Comparison of ENCODE assay signal across 15 cellular contexts in the genomic region with DNA sequence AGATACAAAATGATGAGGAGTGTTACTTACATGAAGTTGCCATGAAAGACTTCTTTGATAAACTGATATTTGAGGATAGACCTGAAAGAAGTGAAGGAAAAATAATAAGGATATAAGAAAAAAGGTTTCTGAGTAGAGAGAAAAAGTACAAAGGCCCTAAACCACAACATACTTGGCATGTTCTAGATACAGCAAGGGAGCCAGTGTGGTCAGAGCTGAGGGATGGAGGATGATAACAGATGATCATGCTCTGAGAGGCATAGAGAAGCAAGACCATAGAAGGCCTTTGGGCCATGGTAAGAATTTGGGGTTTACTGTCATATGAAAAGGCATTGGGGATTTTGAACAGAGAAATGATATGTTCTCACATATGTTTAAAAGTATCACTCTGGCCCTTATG.
DNase-seq lines count a peak whose midpoint lies in the region; TF ChIP-seq lines count a peak whose summit lies in the region.
"Had no signal": no experiment of that assay in that cellular context is flagged by ENCODE, and none has a peak within 500 bp of the region (broad histone marks: within the 10 kb centered on the region; RNA-seq: fewer than 3 reads in every experiment).

No MANE protein-coding gene starts in this region.

- TF ChIP-seq CTCF in astrocyte of the cerebellum (IDR thresholded peaks at IDR 0.05; ENCODE audit: low read depth, low read length, missing control alignments) = no peak
- TF ChIP-seq CTCF in choroid plexus epithelial cell (conservative IDR thresholded peaks at IDR 0.05; ENCODE audit: low read depth, low read length) = no peak

- H3K27me3 Mint-ChIP-seq in activated naive CD8-positive, alpha-beta T cell treated with anti-CD3 and anti-CD28 coated beads for 36 hours = no peaks in the 10 kb centered on the region
- no peaks in the 10 kb centered on the region for H3K27me3 Mint-ChIP-seq in CD4-positive, alpha-beta memory T cell
- H3K27me3 Mint-ChIP-seq: CD4-positive, CD25-positive, alpha-beta regulatory T cell had no signal

- no peaks in the 10 kb centered on the region for H3K4me1 ChIP-seq in CD4-positive, alpha-beta memory T cell (ENCODE audit: insufficient read depth, low read length)
- H3K4me1 ChIP-seq: Caco-2 had no signal

- no peaks in the 10 kb centered on the region for H3K36me3 Mint-ChIP-seq in activated naive CD8-positive, alpha-beta T cell treated with anti-CD3 and anti-CD28 coated beads for 36 hours
- H3K36me3 Mint-ChIP-seq in CD4-positive, alpha-beta memory T cell = no peaks in the 10 kb centered on the region
- H3K36me3 Mint-ChIP-seq: CD4-positive, CD25-positive, alpha-beta regulatory T cell had no signal

- H3K4me3 ChIP-seq in astrocyte of the cerebellum (ENCODE audit: low read depth, low read length) (no peak overlapping the region), choroid plexus epithelial cell (ENCODE audit: low read depth, low read length) (no peak overlapping the region)
- H3K4me3 ChIP-seq in CD4-positive, alpha-beta memory T cell (ENCODE audit: low read length in 2 of 2) = no peak overlapping the region
- H3K4me3 ChIP-seq: GM23338 had no signal

- H3K9me3 ChIP-seq in CD4-positive, alpha-beta memory T cell (ENCODE audit: control insufficient read depth in 1 of 2, low read length in 2 of 2) = no peaks in the 10 kb centered on the region
- H3K9me3 ChIP-seq: BE2C, Caco-2 had no signal

- POLR2A ChIA-PET in CD4-positive, alpha-beta memory T cell (lab: Charles Lee; ENCODE audit: partially characterized antibody) = no interaction called here

- H3K27me3 ChIP-seq in CD4-positive, alpha-beta memory T cell (ENCODE audit: insufficient read depth, low read length) = no peaks in the 10 kb centered on the region
- H3K27me3 ChIP-seq: BE2C had no signal

- no peak overlapping the region for H3K27ac Mint-ChIP-seq in activated naive CD8-positive, alpha-beta T cell treated with anti-CD3 and anti-CD28 coated beads for 36 hours
- H3K27ac Mint-ChIP-seq in CD4-positive, alpha-beta memory T cell = no peak overlapping the region
- H3K27ac Mint-ChIP-seq: CD4-positive, CD25-positive, alpha-beta regulatory T cell; GM23338; HFFc6 had no signal

- CTCF ChIA-PET in CD4-positive, alpha-beta memory T cell (lab: Charles Lee; ENCODE audit: partially characterized antibody) = no interaction called here

- intact Hi-C loops in CD4-positive, alpha-beta memory T cell (cut with micrococcal nuclease) = no loop called here

- H3K4me1 Mint-ChIP-seq in activated naive CD8-positive, alpha-beta T cell treated with anti-CD3 and anti-CD28 coated beads for 36 hours = no peaks in the 10 kb centered on the region
- H3K4me1 Mint-ChIP-seq in CD4-positive, alpha-beta memory T cell = no peaks in the 10 kb centered on the region
- H3K4me1 Mint-ChIP-seq: CD4-positive, CD25-positive, alpha-beta regulatory T cell had no signal

- H3K9me3 Mint-ChIP-seq in activated naive CD8-positive, alpha-beta T cell treated with anti-CD3 and anti-CD28 coated beads for 36 hours = no peaks in the 10 kb centered on the region
- peaks cover 0 to 6% (median 0%) of the 10 kb centered on the region in 8 donors for H3K9me3 Mint-ChIP-seq in CD4-positive, alpha-beta memory T cell
- H3K9me3 Mint-ChIP-seq: GM23338, HFFc6 had no signal

- in situ Hi-C loops in astrocyte of the cerebellum (cut with HindIII; ENCODE audit: low sequenced_read_pairs) = no loop called here

- H3K27ac ChIP-seq in CD4-positive, alpha-beta memory T cell (ENCODE audit: low read depth, low read length) = no peak overlapping the region
- H3K27ac ChIP-seq: HL-60 had no signal

- H3K36me3 ChIP-seq in CD4-positive, alpha-beta memory T cell (ENCODE audit: insufficient read depth, low read length) = no peaks in the 10 kb centered on the region
- H3K36me3 ChIP-seq: BE2C had no signal

- H3K4me3 Mint-ChIP-seq in activated naive CD8-positive, alpha-beta T cell treated with anti-CD3 and anti-CD28 coated beads for 36 hours = no peak overlapping the region
- H3K4me3 Mint-ChIP-seq in CD4-positive, alpha-beta memory T cell = no peak overlapping the region
- H3K4me3 Mint-ChIP-seq: CD4-positive, CD25-positive, alpha-beta regulatory T cell; GM23338; HFFc6 had no signal

- DNase-seq in astrocyte of the cerebellum (ENCODE audit: low read depth) (peak; percentile 19), choroid plexus epithelial cell (ENCODE audit: low read depth) (peak; percentile 28), non-pigmented ciliary epithelial cell (ENCODE audit: low read depth) (peak; percentile 24), cerebellar nuclear complex (lab: John Stamatoyannopoulos, UW) (no peak), NCI-H526 treated with DMSO at 0.1 percent for 48 hours (lab: John Stamatoyannopoulos, UW) (no peak)
- no peak for DNase-seq in activated naive CD8-positive, alpha-beta T cell treated with anti-CD3 and anti-CD28 coated beads for 36 hours
- no peak for DNase-seq in CD4-positive, alpha-beta memory T cell
- DNase-seq: BE2C; C1 segment of cervical spinal cord; Caco-2; CD4-positive, CD25-positive, alpha-beta regulatory T cell; H7; HFFc6 had no signal

Comparison
In these comparisons a context has a peak if more than half of its experiments do, and no peak if none do; other contexts are left out.
1. DNase-seq: peak in astrocyte of the cerebellum (single experiment), choroid plexus epithelial cell (single experiment) and non-pigmented ciliary epithelial cell (single experiment); none in cerebellar nuclear complex (0 of 2), activated naive CD8-positive, alpha-beta T cell treated with anti-CD3 and anti-CD28 coated beads for 36 hours (single experiment), NCI-H526 treated with DMSO at 0.1 percent for 48 hours (single experiment) and CD4-positive, alpha-beta memory T cell (0 of 5).